Comparison of ENCODE assay signal across 8 cellular contexts in the genomic region with DNA sequence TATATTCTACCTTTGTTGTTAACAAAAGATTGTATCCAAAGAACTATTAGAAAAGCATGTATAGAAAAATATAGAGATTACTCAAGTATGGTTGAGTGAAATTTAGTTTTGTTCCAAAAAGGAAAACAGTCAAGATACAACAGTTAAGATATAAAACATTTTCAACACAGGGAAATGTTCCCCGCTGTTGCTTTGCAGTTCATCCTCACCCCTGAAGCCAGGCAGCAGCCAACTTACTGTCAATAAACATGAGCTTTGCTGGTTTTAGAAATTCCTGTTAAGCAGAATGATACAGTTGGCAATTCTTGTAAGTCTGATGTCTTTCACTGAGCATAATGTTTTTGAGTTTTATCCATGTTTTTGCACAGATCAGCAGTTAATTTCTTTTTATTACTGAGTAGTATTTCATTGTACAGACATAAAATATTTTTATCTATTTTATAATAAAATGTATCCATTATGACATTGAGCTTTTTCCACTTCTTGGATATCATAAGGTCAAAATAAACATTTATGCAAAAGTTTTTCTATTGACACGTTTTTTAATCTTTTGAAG. TPM values are rescaled to one million over a fixed set of nuclear protein-coding genes. Genes with fewer than 3 reads are reported as not detected.
DNase-seq lines count a peak whose midpoint lies in the region; ATAC-seq and TF ChIP-seq lines count a peak whose summit lies in the region.

No MANE protein-coding gene starts in this region.

- no peaks in the 10 kb centered on the region for H3K9me3 Mint-ChIP-seq in memory B cell

- H3K4me1 ChIP-seq in vagina, result peaks cover 31% of the 10 kb centered on the region

- H3K4me3 Mint-ChIP-seq in memory B cell, result peak overlapping the region; percentile 85

- TF ChIP-seq CTCF in vagina (IDR thresholded peaks at IDR 0.05), result no peak

- no peaks in the 10 kb centered on the region for H3K36me3 Mint-ChIP-seq in memory B cell

- intact Hi-C loops in vagina (cut with DNase I), result no loop called here

- no peaks in the 10 kb centered on the region for H3K27me3 ChIP-seq in vagina

- peak overlapping the region; percentile 94 for H3K27ac ChIP-seq in vagina

- H3K4me1 Mint-ChIP-seq in memory B cell, result peaks cover 8% of the 10 kb centered on the region

- ATAC-seq in memory B cell (ENCODE audit: low read depth), result no peak

- TF ChIP-seq POLR2A in vagina (IDR thresholded peaks at IDR 0.05), result no peak

- DNase-seq in stimulated activated CD4-positive, alpha-beta T cell treated with anti-CD3 and anti-CD28 coated beads, Interleukin-15, amount 100 ng/mL, for 24 hours, result peak; percentile 6
- DNase-seq in stimulated activated CD4-positive, alpha-beta T cell treated with anti-CD3 and anti-CD28 coated beads, Interleukin-4, amount 100 ng/mL, for 24 hours, result no peak
- DNase-seq in brain pericyte (ENCODE audit: low read depth, low spot score) (peak; percentile 8), memory B cell (ENCODE audit: low spot score in 2 of 2) (no peak), vagina (ENCODE audit: extremely low spot score in 2 of 2) (no peak), kidney tubule cell (ENCODE audit: low spot score) (no peak), GM19240 (ENCODE audit: insufficient read length, low spot score) (no peak), NCI-H187 treated with DMSO at 0.1 percent for 48 hours (lab: John Stamatoyannopoulos, UW) (no peak)

- H3K9me3 ChIP-seq in vagina, result no peaks in the 10 kb centered on the region

- peaks cover 2% of the 10 kb centered on the region for H3K27me3 Mint-ChIP-seq in memory B cell

- H3K36me3 ChIP-seq in vagina, result no peaks in the 10 kb centered on the region

- H3K27ac Mint-ChIP-seq in memory B cell, result peak overlapping the region; percentile 96

- peak overlapping the region; percentile 44 to 50 for H3K4me3 ChIP-seq in vagina

RNA-seq across cellular contexts. Expression of a gene that starts 1.2 kb away (rescaled TPM):
- total RNA-seq in vagina, result 35.6 TPM

RNA-seq across cellular contexts. Expression of a gene that starts 10.9 kb away (rescaled TPM):
- not detected for total RNA-seq in vagina

RNA-seq across cellular contexts. Expression of a gene that starts 43.1 kb away (rescaled TPM):
- total RNA-seq in vagina, result not detected

Comparison
In these comparisons a context has a peak if more than half of its experiments do, and no peak if none do; other contexts are left out.
1. DNase-seq: peak in stimulated activated CD4-positive, alpha-beta T cell treated with anti-CD3 and anti-CD28 coated beads, Interleukin-15, amount 100 ng/mL, for 24 hours (single experiment) and brain pericyte (single experiment); none in stimulated activated CD4-positive, alpha-beta T cell treated with anti-CD3 and anti-CD28 coated beads, Interleukin-4, amount 100 ng/mL, for 24 hours (single experiment), memory B cell (0 of 2), vagina (0 of 2), kidney tubule cell (single experiment), GM19240 (single experiment) and NCI-H187 treated with DMSO at 0.1 percent for 48 hours (single experiment).